9 cellular contexts compared by ENCODE assay signal in the genomic region with DNA sequence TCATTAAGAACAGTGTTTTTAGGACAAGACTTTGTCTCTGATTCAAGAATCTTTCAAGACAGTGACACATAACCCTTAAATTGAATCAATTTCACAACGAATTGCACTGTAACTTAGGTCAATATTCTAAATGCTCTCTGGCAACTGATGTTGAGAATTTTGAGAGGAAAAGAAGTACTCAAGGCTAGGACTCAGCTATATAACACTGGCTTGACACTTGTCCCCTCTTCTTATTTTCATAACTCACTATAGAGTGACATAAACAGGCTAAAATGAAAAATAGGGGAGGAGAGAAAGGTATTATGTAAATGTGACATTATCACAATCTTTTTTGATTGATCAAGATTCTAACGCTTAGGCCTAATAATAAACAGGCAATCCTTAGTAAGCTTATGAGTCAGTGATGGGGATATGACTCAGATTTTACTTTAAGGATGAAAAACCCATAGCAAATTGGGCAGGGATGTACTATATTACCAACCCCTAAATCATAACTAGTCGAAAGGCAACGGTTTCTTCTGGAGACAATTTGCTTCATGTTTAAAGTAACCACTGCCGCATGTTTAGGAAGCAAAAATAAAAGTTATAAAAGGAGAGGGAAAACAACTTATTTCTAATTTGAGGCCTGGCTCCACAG. TPM values are rescaled to one million over a fixed set of nuclear protein-coding genes. Genes with fewer than 3 reads are reported as not detected.
A peak's percentile ranks its signal among the peaks of the same experiment; 100 is the strongest.
DNase-seq lines count a peak whose midpoint lies in the region; ATAC-seq and TF ChIP-seq lines count a peak whose summit lies in the region.
"Had no signal": no experiment of that assay in that cellular context is flagged by ENCODE, and none has a peak within 500 bp of the region (broad histone marks: within the 10 kb centered on the region; RNA-seq: fewer than 3 reads in every experiment).

No MANE protein-coding gene starts in this region.

- peak; percentile 64 to 69 for ATAC-seq in activated CD4-positive, CD25-positive, alpha-beta regulatory T cell treated with anti-CD3 and anti-CD28 coated beads, Interleukin-2, amount 50 U/mL, for 24 hours
- ATAC-seq in HG02571 (IDR thresholded peaks at IDR 0.05; ENCODE audit: unreplicated experiment): no peak

- TF ChIP-seq POLR2A in esophagus muscularis mucosa (IDR thresholded peaks at IDR 0.05; ENCODE audit: low read depth) (no peak), stomach (IDR thresholded peaks at IDR 0.05) (no peak)

- no peak for TF ChIP-seq EP300 in esophagus muscularis mucosa (IDR thresholded peaks at IDR 0.05)
- no peak for TF ChIP-seq EP300 in stomach (IDR thresholded peaks at IDR 0.05)

- H3K4me1 ChIP-seq in esophagus muscularis mucosa: peaks cover 64 to 93% (median 92%) of the 10 kb centered on the region in 4 donors
- peaks cover 61 to 100% (median 77%) of the 10 kb centered on the region in 4 donors for H3K4me1 ChIP-seq in stomach

- 50% methylated on average over 5 of the region's 5 CpGs for WGBS in esophagus muscularis mucosa
- 33 to 45% (median 41%) methylated on average over 5 of the region's 5 CpGs for WGBS in stomach, 5 donors

- H3K4me3 ChIP-seq in esophagus muscularis mucosa: peak overlapping the region in 2 of 4 donors; percentile 9 to 10
- H3K4me3 ChIP-seq in stomach: peak overlapping the region in 1 of 4 donors; percentile 85

- H3K27ac ChIP-seq in esophagus muscularis mucosa (replicated peaks in 1 of 4): peak overlapping the region in 3 of 4 donors; percentile 14 to 37 (median 31)
- H3K27ac ChIP-seq in stomach: peak overlapping the region in 4 of 5 donors; percentile 43 to 100 (median 72)

- no peaks in the 10 kb centered on the region for H3K9me3 ChIP-seq in esophagus muscularis mucosa
- no peaks in the 10 kb centered on the region for H3K9me3 ChIP-seq in stomach

- intact Hi-C loops in esophagus muscularis mucosa (cut with DNase I) (no loop called here), stomach (cut with DNase I; ENCODE audit: low total_unique reads) (no loop called here)

- H3K27me3 ChIP-seq in esophagus muscularis mucosa (no peaks in the 10 kb centered on the region), stomach (no peaks in the 10 kb centered on the region)

- no peak for DNase-seq in activated CD4-positive, CD25-positive, alpha-beta regulatory T cell (lab: John Stamatoyannopoulos, UW)
- DNase-seq in RPMI7951 (ENCODE audit: low read depth): peak; percentile 75
- no peak for DNase-seq in esophagus muscularis mucosa (ENCODE audit: extremely low spot score)
- DNase-seq in stomach: no peak
- no peak for DNase-seq in COR-L47 (lab: John Stamatoyannopoulos, UW)
- no peak for DNase-seq in NCI-H510A treated with DMSO at 0.1 percent for 48 hours (lab: John Stamatoyannopoulos, UW)
- DNase-seq: NCI-H2171 had no signal

- TF ChIP-seq CTCF in esophagus muscularis mucosa (IDR thresholded peaks at IDR 0.05) (no peak), stomach (IDR thresholded peaks at IDR 0.05) (no peak)

- H3K36me3 ChIP-seq in esophagus muscularis mucosa (no peaks in the 10 kb centered on the region), stomach (no peaks in the 10 kb centered on the region)

RNA-seq across cellular contexts. Expression of gene BTG1, which starts 10.9 kb away (rescaled TPM):
- total RNA-seq in RPMI7951 (2014; rRNA removed; shearing (Covaris generic)): 5.1 and 7.3 TPM in 2 replicates
- total RNA-seq in esophagus muscularis mucosa: 10 to 100 TPM; 40.6 to 66.4 (median 43.1) TPM
- 100 to 1,000 TPM in 1 of 5 donors, 10 to 100 TPM in 4; 20.5 to 108 (median 33.3) TPM for total RNA-seq in stomach
- 10 to 100 TPM; 39.7 to 47.5 (median 40.2) TPM for polyA plus RNA-seq in stomach
